10 cellular contexts compared by ENCODE assay signal in the genomic region with DNA sequence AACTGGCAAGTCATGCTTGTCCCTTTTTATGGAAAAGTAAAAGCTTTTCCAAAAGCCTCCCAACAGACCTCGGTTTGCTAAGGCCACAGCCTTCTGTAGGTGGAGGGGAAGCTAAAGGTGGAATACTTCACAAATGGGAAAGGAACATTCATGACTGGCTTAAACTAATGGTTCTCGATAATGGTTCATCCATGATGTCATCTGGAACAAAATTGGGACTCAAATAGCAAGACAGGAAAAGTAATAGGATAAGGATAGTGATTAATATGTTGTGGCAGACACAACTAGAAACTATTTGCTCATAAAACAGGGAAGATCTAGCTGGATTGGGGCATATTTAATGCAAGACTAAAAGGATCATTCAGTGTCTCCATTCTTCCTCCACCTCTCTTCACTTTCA.
"Had no signal": no experiment of that assay in that cellular context is flagged by ENCODE, and none has a peak within 500 bp of the region (broad histone marks: within the 10 kb centered on the region; RNA-seq: fewer than 3 reads in every experiment).

No MANE protein-coding gene starts in this region.

- H3K9ac ChIP-seq: GM23248 had no signal

- H3K4me3 ChIP-seq: GM23248, K562 had no signal

- ATAC-seq: K562 had no signal

- FAIRE-seq: H1, H54, K562 had no signal

- H3K27ac Mint-ChIP-seq: H9, HFFc6 had no signal

- H3K9me3 Mint-ChIP-seq: H9 had no signal

- H3K4me3 Mint-ChIP-seq: H9, HFFc6 had no signal

- H2AFZ ChIP-seq: GM23248 had no signal

- DNase-seq: GM23248, H9, HCEC 1CT, HFFc6, IMR-90, KG1 had no signal

- H3K27ac ChIP-seq: GM23248, HL-60 had no signal
